In genomic region chr2:215137329-215137686, GRCh38 we compare ENCODE assay signal across 30 cellular contexts. TPM values are rescaled to one million over a fixed set of nuclear protein-coding genes. Genes with fewer than 3 reads are reported as not detected.
DNase-seq lines count a peak whose midpoint lies in the region; ATAC-seq, FAIRE-seq and TF ChIP-seq lines count a peak whose summit lies in the region.
"Had no signal": no experiment of that assay in that cellular context is flagged by ENCODE, and none has a peak within 500 bp of the region (broad histone marks: within the 10 kb centered on the region; RNA-seq: fewer than 3 reads in every experiment).

No MANE protein-coding gene starts in this region.

- H3K36me3 ChIP-seq in HCT116 (ENCODE audit: control insufficient read depth in 1 of 2, insufficient read depth in 2 of 2, low read length in 2 of 2) (no peaks in the 10 kb centered on the region), astrocyte (ENCODE audit: insufficient read depth, low read length) (no peaks in the 10 kb centered on the region)
- H3K36me3 ChIP-seq: neural progenitor cell, right lobe of liver had no signal

- H3K4me1 ChIP-seq in HCT116 (ENCODE audit: control insufficient read depth in 1 of 2, insufficient read depth in 2 of 2, low read length in 2 of 2) (peaks cover 23 to 29% of the 10 kb centered on the region in 2 experiments), astrocyte (ENCODE audit: insufficient read depth, low read length) (peaks cover 11% of the 10 kb centered on the region), foreskin keratinocyte (peaks cover 41% of the 10 kb centered on the region)
- H3K4me1 ChIP-seq: neural progenitor cell, right lobe of liver had no signal

- H3K4me2 ChIP-seq in HCT116 (ENCODE audit: low read length) = peak overlapping the region; percentile 58
- peak overlapping the region; percentile 43 for H3K4me2 ChIP-seq in astrocyte (ENCODE audit: low read length)
- H3K4me2 ChIP-seq: neural progenitor cell had no signal

- no peaks in the 10 kb centered on the region for H3K9me3 ChIP-seq in HCT116 (ENCODE audit: control insufficient read depth in 1 of 2, insufficient read depth in 1 of 2, low read depth in 1 of 2, low read length in 2 of 2)
- no peaks in the 10 kb centered on the region for H3K9me3 ChIP-seq in astrocyte (ENCODE audit: insufficient read depth, low read depth, low read length)
- H3K9me3 ChIP-seq: right lobe of liver had no signal

- no peak for FAIRE-seq in astrocyte (lab: Jason Lieb, UNC)
- FAIRE-seq: GM19239, TTC549 had no signal

- no peak for DNase-seq in HCT116 (ENCODE audit: low read depth, low spot score)
- DNase-seq in astrocyte (ENCODE audit: low read depth) = no peak
- DNase-seq in foreskin keratinocyte = no peak
- DNase-seq in type B pancreatic cell (ENCODE audit: extremely low spot score, unreplicated experiment) = no peak
- no peak for DNase-seq in UCSD-AML1 (lab: John Stamatoyannopoulos, UW; ENCODE audit: unreplicated experiment)
- no peak for DNase-seq in stimulated activated CD8-positive, alpha-beta memory T cell treated with anti-CD3 and anti-CD28 coated beads, Interleukin-4, amount 100 ng/mL, for 48 hours
- DNase-seq: activated CD4-positive, alpha-beta T cell treated with anti-CD3 and anti-CD28 coated beads, Interleukin-2, amount 50 U/mL, for 4 hours; activated CD8-positive, alpha-beta memory T cell treated with anti-CD3 and anti-CD28 coated beads, Interleukin-2, amount 10 ng/mL, durations not matched to agents 7 days and 5 days; activated gamma-delta T cell treated with Interleukin-2 at 50 U/mL for 16 hours; activated T-cell treated with anti-CD3 and anti-CD28 coated beads, Interleukin-2, amount 50 U/mL, for 4 hours; C1 segment of cervical spinal cord; dermis blood vessel endothelial cell; GOT3; hippocampal formation; NCI-H1092 treated with DMSO at 0.1 percent for 48 hours; NCI-H187 treated with DMSO at 0.1 percent for 48 hours; NCI-H510A treated with DMSO at 0.1 percent for 48 hours; posterior cingulate gyrus; right lobe of liver; T-helper 17 cell had no signal

- H3K27ac Mint-ChIP-seq in astrocyte (ENCODE audit: unreplicated experiment) = peak overlapping the region; percentile 56
- H3K27ac Mint-ChIP-seq in type B pancreatic cell = peak overlapping the region; percentile 97
- H3K27ac Mint-ChIP-seq: activated CD8-positive, alpha-beta memory T cell treated with anti-CD3 and anti-CD28 coated beads, Interleukin-2, amount 10 ng/mL, durations not matched to agents 7 days and 5 days; neural progenitor cell; stimulated activated memory B cell treated with anti-CD40 and anti-IgM and Interleukin-4, amounts not matched to agents 10 μg/mL and 1 μg/mL and 100 μg/mL, for 72 hours; T-helper 17 cell had no signal

- CTCF ChIA-PET in HCT116 (lab: Charles Lee) = no interaction called here

- no peak overlapping the region; the same call in 1 of the 2 replicates for H3K27ac ChIP-seq in HCT116 (ENCODE audit: low read depth, low read length)
- peak overlapping the region; percentile 29 for H3K27ac ChIP-seq in astrocyte (ENCODE audit: low read depth, low read length)
- H3K27ac ChIP-seq in foreskin keratinocyte = peak overlapping the region; percentile 97
- H3K27ac ChIP-seq: neural progenitor cell, right lobe of liver had no signal

- no peaks in the 10 kb centered on the region for H3K27me3 Mint-ChIP-seq in astrocyte (ENCODE audit: low read depth, unreplicated experiment)
- H3K27me3 Mint-ChIP-seq in type B pancreatic cell = no peaks in the 10 kb centered on the region

- RAD21 ChIA-PET in HCT116 (lab: Charles Lee; ENCODE audit: low non-redundant PET in 1 of 2, low total read pairs in 2 of 2, uncharacterized antibody in 2 of 2, unreplicated experiment in 2 of 2) = no interaction called here

- POLR2A ChIA-PET in HCT116 (lab: Charles Lee) = no interaction called here

- H3K9ac ChIP-seq in HCT116 (ENCODE audit: low read length) = 0 out of 2 replicates have a peak overlapping the region, but pooled peaks have one; percentile 10
- no peak overlapping the region for H3K9ac ChIP-seq in astrocyte (ENCODE audit: low read length)
- H3K9ac ChIP-seq: neural progenitor cell had no signal

- BruUV-seq in HCT116 (replicated peaks; lab: Mats Ljungman, UMichigan) = no TSS peak

- no peak for TF ChIP-seq RAD21 in HCT116 (IDR thresholded peaks at IDR 0.05; ENCODE audit: low read depth)

- intact Hi-C loops in HCT116 (cut with micrococcal nuclease) = no loop called here

- ATAC-seq in HCT116 = no peak
- ATAC-seq in foreskin keratinocyte = no peak
- ATAC-seq in HG03432 (IDR thresholded peaks at IDR 0.05; ENCODE audit: unreplicated experiment) = no peak
- no peak for ATAC-seq in esophagus mucosa
- ATAC-seq: activated CD8-positive, alpha-beta memory T cell treated with anti-CD3 and anti-CD28 coated beads, Interleukin-2, amount 10 ng/mL, durations not matched to agents 7 days and 5 days; left lobe of liver; right lobe of liver; stimulated activated memory B cell treated with anti-CD40 and anti-IgM and Interleukin-4, amounts not matched to agents 10 μg/mL and 1 μg/mL and 100 μg/mL, for 72 hours; T-helper 17 cell had no signal

- H3K36me3 Mint-ChIP-seq in astrocyte (ENCODE audit: low read depth, unreplicated experiment) = no peaks in the 10 kb centered on the region
- H3K36me3 Mint-ChIP-seq in type B pancreatic cell = no peaks in the 10 kb centered on the region
- H3K36me3 Mint-ChIP-seq: activated CD8-positive, alpha-beta memory T cell treated with anti-CD3 and anti-CD28 coated beads, Interleukin-2, amount 10 ng/mL, durations not matched to agents 7 days and 5 days; neural progenitor cell; stimulated activated memory B cell treated with anti-CD40 and anti-IgM and Interleukin-4, amounts not matched to agents 10 μg/mL and 1 μg/mL and 100 μg/mL, for 72 hours had no signal

- H3K9me3 Mint-ChIP-seq in astrocyte (ENCODE audit: unreplicated experiment) = no peaks in the 10 kb centered on the region
- no peaks in the 10 kb centered on the region for H3K9me3 Mint-ChIP-seq in type B pancreatic cell
- H3K9me3 Mint-ChIP-seq: central memory CD8-positive, alpha-beta T cell; stimulated activated memory B cell treated with anti-CD40 and anti-IgM and Interleukin-4, amounts not matched to agents 10 μg/mL and 1 μg/mL and 100 μg/mL, for 72 hours had no signal

- H3K4me1 Mint-ChIP-seq in astrocyte (ENCODE audit: low read depth, unreplicated experiment) = peaks cover 25% of the 10 kb centered on the region
- peaks cover 7% of the 10 kb centered on the region for H3K4me1 Mint-ChIP-seq in type B pancreatic cell (ENCODE audit: unreplicated experiment)
- H3K4me1 Mint-ChIP-seq: central memory CD8-positive, alpha-beta T cell; stimulated activated memory B cell treated with anti-CD40 and anti-IgM and Interleukin-4, amounts not matched to agents 10 μg/mL and 1 μg/mL and 100 μg/mL, for 72 hours; T-helper 17 cell had no signal

- no peaks in the 10 kb centered on the region for H3K79me2 ChIP-seq in HCT116 (ENCODE audit: insufficient read depth, low read length)
- H3K79me2 ChIP-seq in astrocyte (ENCODE audit: insufficient read depth, low read length) = no peaks in the 10 kb centered on the region

- H4K20me1 ChIP-seq in HCT116 (ENCODE audit: insufficient read depth) (no peaks in the 10 kb centered on the region), astrocyte (ENCODE audit: insufficient read depth, low read length) (no peaks in the 10 kb centered on the region)

- TF ChIP-seq POLR2A in HCT116 (IDR thresholded peaks at IDR 0.05; ENCODE audit: borderline replicate concordance, extremely low read depth, insufficient read depth, insufficient read length) = no peak

- H3K9me2 ChIP-seq in HCT116 (ENCODE audit: insufficient read depth) = no peaks in the 10 kb centered on the region

- H3K4me3 ChIP-seq in HCT116 (replicated peaks in 1 of 2; ENCODE audit: low read depth in 1 of 2, low read length in 2 of 2) (peak overlapping the region in 1 of 2 experiments; percentile 17; a peak in 1 of 4 replicates), astrocyte (ENCODE audit: insufficient read depth, low read depth, low read length) (no peak overlapping the region)
- H3K4me3 ChIP-seq: neural progenitor cell, right lobe of liver had no signal

- H3K27me3 ChIP-seq in HCT116 (ENCODE audit: insufficient read depth, low read length) = no peaks in the 10 kb centered on the region
- H3K27me3 ChIP-seq in astrocyte (ENCODE audit: insufficient read depth, low read length) = no peaks in the 10 kb centered on the region
- H3K27me3 ChIP-seq in foreskin keratinocyte = no peaks in the 10 kb centered on the region
- H3K27me3 ChIP-seq: neural progenitor cell, right lobe of liver had no signal

- H3K4me3 Mint-ChIP-seq in astrocyte (ENCODE audit: unreplicated experiment) = peak overlapping the region; percentile 50
- peak overlapping the region; percentile 86 for H3K4me3 Mint-ChIP-seq in type B pancreatic cell
- H3K4me3 Mint-ChIP-seq: activated CD8-positive, alpha-beta memory T cell treated with anti-CD3 and anti-CD28 coated beads, Interleukin-2, amount 10 ng/mL, durations not matched to agents 7 days and 5 days; activated T-cell treated with anti-CD3 and anti-CD28 coated beads, Interleukin-2, amount 50 U/mL, for 4 hours; central memory CD8-positive, alpha-beta T cell; neural progenitor cell; stimulated activated memory B cell treated with anti-CD40 and anti-IgM and Interleukin-4, amounts not matched to agents 10 μg/mL and 1 μg/mL and 100 μg/mL, for 72 hours; T-helper 17 cell had no signal

- H2AFZ ChIP-seq in HCT116 (ENCODE audit: low read depth, low read length, poor library complexity, severe bottlenecking) (peak overlapping the region; percentile 87), astrocyte (ENCODE audit: low read depth, low read length) (no peak overlapping the region)
- H2AFZ ChIP-seq: neural progenitor cell had no signal

- no peak for TF ChIP-seq CTCF in HCT116 (IDR thresholded peaks at IDR 0.05 in 2 of 3, conservative IDR thresholded peaks at IDR 0.05 in 1 of 3; ENCODE audit: borderline replicate concordance in 1 of 3, insufficient read depth in 1 of 3, low read depth in 2 of 3, low read length in 2 of 3)
- no peak for TF ChIP-seq CTCF in astrocyte (IDR thresholded peaks at IDR 0.05; ENCODE audit: insufficient read depth, low read depth, low read length)
- no peak for TF ChIP-seq CTCF in foreskin keratinocyte (conservative IDR thresholded peaks at IDR 0.05)
- no peak for TF ChIP-seq CTCF in type B pancreatic cell (conservative IDR thresholded peaks at IDR 0.05)

RNA-seq across cellular contexts. Expression of gene ABCA12, which starts 1.1 kb away (rescaled TPM):
- total RNA-seq in HCT116 (2021; ENCODE audit: unreplicated experiment) (1.3 TPM), astrocyte (4.4 and 4.7 TPM in 2 replicates), foreskin keratinocyte (1.7 and 2.8 TPM in 2 replicates), type B pancreatic cell (ENCODE audit: low replicate concordance) (8.9 and 40.5 TPM in 2 replicates), esophagus mucosa (14.2 TPM)
- 0.56 and 0.61 TPM in 2 replicates for polyA plus RNA-seq in HCT116 (2012)
- polyA plus RNA-seq in foreskin keratinocyte = 0.35 and 0.44 TPM in 2 replicates
- total RNA-seq: activated CD8-positive, alpha-beta memory T cell treated with anti-CD3 and anti-CD28 coated beads, Interleukin-2, amount 10 ng/mL, durations not matched to agents 7 days and 5 days; activated T-cell treated with anti-CD3 and anti-CD28 coated beads, Interleukin-2, amount 50 U/mL, for 4 hours; G401; HT-29; left lobe of liver; right lobe of liver; T-helper 17 cell had no signal
